1 cellular context compared by ENCODE assay signal in the genomic region with DNA sequence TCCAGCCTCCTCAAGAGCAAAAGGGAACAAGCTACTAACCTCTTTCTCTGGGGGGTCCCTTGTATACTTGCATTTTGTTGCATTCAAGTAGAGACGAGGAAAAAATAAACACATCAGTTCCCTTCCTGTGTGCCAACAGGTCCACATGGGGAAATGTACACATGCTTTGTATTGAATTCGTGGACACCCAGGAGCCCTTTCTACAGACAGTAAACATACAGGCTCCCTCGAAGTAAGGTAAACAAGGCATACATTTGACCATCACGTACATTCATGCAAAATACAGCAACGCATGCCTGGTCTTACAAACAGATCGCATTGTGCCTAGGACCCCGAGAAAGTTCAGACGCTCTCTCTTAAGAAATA.
TF ChIP-seq lines count a peak whose summit lies in the region.

No MANE protein-coding gene starts in this region.

TF ChIP-seq in HepG2, 621 proteins besides CTCF, POLR2A, EP300 and RAD21 (continued from another document):
- TF ChIP-seq, protein P1, sequence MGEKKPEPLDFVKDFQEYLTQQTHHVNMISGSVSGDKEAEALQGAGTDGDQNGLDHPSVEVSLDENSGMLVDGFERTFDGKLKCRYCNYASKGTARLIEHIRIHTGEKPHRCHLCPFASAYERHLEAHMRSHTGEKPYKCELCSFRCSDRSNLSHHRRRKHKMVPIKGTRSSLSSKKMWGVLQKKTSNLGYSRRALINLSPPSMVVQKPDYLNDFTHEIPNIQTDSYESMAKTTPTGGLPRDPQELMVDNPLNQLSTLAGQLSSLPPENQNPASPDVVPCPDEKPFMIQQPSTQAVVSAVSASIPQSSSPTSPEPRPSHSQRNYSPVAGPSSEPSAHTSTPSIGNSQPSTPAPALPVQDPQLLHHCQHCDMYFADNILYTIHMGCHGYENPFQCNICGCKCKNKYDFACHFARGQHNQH (CRISPR knock-in tag; IDR thresholded peaks at IDR 0.05) = no peak
- TF ChIP-seq, protein P2, sequence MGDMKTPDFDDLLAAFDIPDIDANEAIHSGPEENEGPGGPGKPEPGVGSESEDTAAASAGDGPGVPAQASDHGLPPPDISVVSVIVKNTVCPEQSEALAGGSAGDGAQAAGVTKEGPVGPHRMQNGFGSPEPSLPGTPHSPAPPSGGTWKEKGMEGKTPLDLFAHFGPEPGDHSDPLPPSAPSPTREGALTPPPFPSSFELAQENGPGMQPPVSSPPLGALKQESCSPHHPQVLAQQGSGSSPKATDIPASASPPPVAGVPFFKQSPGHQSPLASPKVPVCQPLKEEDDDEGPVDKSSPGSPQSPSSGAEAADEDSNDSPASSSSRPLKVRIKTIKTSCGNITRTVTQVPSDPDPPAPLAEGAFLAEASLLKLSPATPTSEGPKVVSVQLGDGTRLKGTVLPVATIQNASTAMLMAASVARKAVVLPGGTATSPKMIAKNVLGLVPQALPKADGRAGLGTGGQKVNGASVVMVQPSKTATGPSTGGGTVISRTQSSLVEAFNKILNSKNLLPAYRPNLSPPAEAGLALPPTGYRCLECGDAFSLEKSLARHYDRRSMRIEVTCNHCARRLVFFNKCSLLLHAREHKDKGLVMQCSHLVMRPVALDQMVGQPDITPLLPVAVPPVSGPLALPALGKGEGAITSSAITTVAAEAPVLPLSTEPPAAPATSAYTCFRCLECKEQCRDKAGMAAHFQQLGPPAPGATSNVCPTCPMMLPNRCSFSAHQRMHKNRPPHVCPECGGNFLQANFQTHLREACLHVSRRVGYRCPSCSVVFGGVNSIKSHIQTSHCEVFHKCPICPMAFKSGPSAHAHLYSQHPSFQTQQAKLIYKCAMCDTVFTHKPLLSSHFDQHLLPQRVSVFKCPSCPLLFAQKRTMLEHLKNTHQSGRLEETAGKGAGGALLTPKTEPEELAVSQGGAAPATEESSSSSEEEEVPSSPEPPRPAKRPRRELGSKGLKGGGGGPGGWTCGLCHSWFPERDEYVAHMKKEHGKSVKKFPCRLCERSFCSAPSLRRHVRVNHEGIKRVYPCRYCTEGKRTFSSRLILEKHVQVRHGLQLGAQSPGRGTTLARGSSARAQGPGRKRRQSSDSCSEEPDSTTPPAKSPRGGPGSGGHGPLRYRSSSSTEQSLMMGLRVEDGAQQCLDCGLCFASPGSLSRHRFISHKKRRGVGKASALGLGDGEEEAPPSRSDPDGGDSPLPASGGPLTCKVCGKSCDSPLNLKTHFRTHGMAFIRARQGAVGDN (CRISPR knock-in tag; IDR thresholded peaks at IDR 0.05) = no peak
- TF ChIP-seq ELF1 (CRISPR knock-in tag; IDR thresholded peaks at IDR 0.05) (no peak), TCF7L2 (IDR thresholded peaks at IDR 0.05; ENCODE audit: low read depth, low read length) (no peak), ZZZ3 (CRISPR knock-in tag; IDR thresholded peaks at IDR 0.05; ENCODE audit: borderline replicate concordance) (no peak), ZNF121 (CRISPR knock-in tag; IDR thresholded peaks at IDR 0.05) (no peak), TCF7 (IDR thresholded peaks at IDR 0.05; ENCODE audit: low read depth) (no peak), HOXA3 (CRISPR knock-in tag; IDR thresholded peaks at IDR 0.05) (no peak), MBD4 (IDR thresholded peaks at IDR 0.05; ENCODE audit: borderline replicate concordance, low read length) (no peak), REL (CRISPR knock-in tag; conservative IDR thresholded peaks at IDR 0.05) (no peak), ZNF343 (CRISPR knock-in tag; IDR thresholded peaks at IDR 0.05) (no peak), ZNF556 (CRISPR knock-in tag; IDR thresholded peaks at IDR 0.05; ENCODE audit: borderline replicate concordance) (no peak), HHEX (CRISPR knock-in tag; IDR thresholded peaks at IDR 0.05) (peak; percentile 28; the same call in 1 of the 2 replicates), ZC3H4 (CRISPR knock-in tag; IDR thresholded peaks at IDR 0.05; ENCODE audit: borderline replicate concordance) (no peak)
- TF ChIP-seq, protein P3, sequence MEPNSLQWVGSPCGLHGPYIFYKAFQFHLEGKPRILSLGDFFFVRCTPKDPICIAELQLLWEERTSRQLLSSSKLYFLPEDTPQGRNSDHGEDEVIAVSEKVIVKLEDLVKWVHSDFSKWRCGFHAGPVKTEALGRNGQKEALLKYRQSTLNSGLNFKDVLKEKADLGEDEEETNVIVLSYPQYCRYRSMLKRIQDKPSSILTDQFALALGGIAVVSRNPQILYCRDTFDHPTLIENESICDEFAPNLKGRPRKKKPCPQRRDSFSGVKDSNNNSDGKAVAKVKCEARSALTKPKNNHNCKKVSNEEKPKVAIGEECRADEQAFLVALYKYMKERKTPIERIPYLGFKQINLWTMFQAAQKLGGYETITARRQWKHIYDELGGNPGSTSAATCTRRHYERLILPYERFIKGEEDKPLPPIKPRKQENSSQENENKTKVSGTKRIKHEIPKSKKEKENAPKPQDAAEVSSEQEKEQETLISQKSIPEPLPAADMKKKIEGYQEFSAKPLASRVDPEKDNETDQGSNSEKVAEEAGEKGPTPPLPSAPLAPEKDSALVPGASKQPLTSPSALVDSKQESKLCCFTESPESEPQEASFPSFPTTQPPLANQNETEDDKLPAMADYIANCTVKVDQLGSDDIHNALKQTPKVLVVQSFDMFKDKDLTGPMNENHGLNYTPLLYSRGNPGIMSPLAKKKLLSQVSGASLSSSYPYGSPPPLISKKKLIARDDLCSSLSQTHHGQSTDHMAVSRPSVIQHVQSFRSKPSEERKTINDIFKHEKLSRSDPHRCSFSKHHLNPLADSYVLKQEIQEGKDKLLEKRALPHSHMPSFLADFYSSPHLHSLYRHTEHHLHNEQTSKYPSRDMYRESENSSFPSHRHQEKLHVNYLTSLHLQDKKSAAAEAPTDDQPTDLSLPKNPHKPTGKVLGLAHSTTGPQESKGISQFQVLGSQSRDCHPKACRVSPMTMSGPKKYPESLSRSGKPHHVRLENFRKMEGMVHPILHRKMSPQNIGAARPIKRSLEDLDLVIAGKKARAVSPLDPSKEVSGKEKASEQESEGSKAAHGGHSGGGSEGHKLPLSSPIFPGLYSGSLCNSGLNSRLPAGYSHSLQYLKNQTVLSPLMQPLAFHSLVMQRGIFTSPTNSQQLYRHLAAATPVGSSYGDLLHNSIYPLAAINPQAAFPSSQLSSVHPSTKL (CRISPR knock-in tag; IDR thresholded peaks at IDR 0.05) = peak; percentile 35; the same call in 1 of the 2 replicates
- TF ChIP-seq, protein P4, sequence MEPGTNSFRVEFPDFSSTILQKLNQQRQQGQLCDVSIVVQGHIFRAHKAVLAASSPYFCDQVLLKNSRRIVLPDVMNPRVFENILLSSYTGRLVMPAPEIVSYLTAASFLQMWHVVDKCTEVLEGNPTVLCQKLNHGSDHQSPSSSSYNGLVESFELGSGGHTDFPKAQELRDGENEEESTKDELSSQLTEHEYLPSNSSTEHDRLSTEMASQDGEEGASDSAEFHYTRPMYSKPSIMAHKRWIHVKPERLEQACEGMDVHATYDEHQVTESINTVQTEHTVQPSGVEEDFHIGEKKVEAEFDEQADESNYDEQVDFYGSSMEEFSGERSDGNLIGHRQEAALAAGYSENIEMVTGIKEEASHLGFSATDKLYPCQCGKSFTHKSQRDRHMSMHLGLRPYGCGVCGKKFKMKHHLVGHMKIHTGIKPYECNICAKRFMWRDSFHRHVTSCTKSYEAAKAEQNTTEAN (CRISPR knock-in tag; conservative IDR thresholded peaks at IDR 0.05) = no peak
- TF ChIP-seq, protein P5, sequence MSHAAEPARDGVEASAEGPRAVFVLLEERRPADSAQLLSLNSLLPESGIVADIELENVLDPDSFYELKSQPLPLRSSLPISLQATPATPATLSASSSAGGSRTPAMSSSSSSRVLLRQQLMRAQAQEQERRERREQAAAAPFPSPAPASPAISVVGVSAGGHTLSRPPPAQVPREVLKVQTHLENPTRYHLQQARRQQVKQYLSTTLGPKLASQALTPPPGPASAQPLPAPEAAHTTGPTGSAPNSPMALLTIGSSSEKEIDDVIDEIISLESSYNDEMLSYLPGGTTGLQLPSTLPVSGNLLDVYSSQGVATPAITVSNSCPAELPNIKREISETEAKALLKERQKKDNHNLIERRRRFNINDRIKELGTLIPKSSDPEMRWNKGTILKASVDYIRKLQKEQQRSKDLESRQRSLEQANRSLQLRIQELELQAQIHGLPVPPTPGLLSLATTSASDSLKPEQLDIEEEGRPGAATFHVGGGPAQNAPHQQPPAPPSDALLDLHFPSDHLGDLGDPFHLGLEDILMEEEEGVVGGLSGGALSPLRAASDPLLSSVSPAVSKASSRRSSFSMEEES (CRISPR knock-in tag; IDR thresholded peaks at IDR 0.05) = no peak
